10 cellular contexts compared by ENCODE assay signal in genomic region chr7:94374721-94375120, GRCh38. TPM values are rescaled to one million over a fixed set of nuclear protein-coding genes. Genes with fewer than 3 reads are reported as not detected.
DNase-seq lines count a peak whose midpoint lies in the region; ATAC-seq and TF ChIP-seq lines count a peak whose summit lies in the region.
"Had no signal": no experiment of that assay in that cellular context is flagged by ENCODE, and none has a peak within 500 bp of the region (broad histone marks: within the 10 kb centered on the region; RNA-seq: fewer than 3 reads in every experiment).

No MANE protein-coding gene starts in this region.

- DNase-seq in MG63 (no peak), choroid plexus epithelial cell (ENCODE audit: low read depth) (peak; percentile 38), mesothelial cell of epicardium (ENCODE audit: low spot score in 2 of 2, unreplicated experiment in 2 of 2) (no peak), thoracic aorta (ENCODE audit: low spot score) (no peak), MV-4-11 (lab: John Stamatoyannopoulos, UW) (no peak), SIG-M5 (lab: John Stamatoyannopoulos, UW) (no peak)
- DNase-seq in activated naive CD4-positive, alpha-beta T cell treated with anti-CD3 and anti-CD28 coated beads for 36 hours, result no peak
- DNase-seq: activated CD4-positive, alpha-beta T cell treated with anti-CD3 and anti-CD28 coated beads for 4 hours had no signal

- peaks cover 5 to 30% of the 10 kb centered on the region in 2 donors for H3K4me1 ChIP-seq in thoracic aorta (ENCODE audit: control insufficient read depth in 1 of 2, low read depth in 2 of 2)

- peak overlapping the region; percentile 47 for H3K4me3 Mint-ChIP-seq in mesothelial cell of epicardium
- H3K4me3 Mint-ChIP-seq in activated naive CD4-positive, alpha-beta T cell treated with anti-CD3 and anti-CD28 coated beads for 36 hours, result no peak overlapping the region
- H3K4me3 Mint-ChIP-seq: activated naive CD8-positive, alpha-beta T cell had no signal

- peaks cover 4% of the 10 kb centered on the region for H3K36me3 Mint-ChIP-seq in mesothelial cell of epicardium
- H3K36me3 Mint-ChIP-seq in activated naive CD4-positive, alpha-beta T cell treated with anti-CD3 and anti-CD28 coated beads for 36 hours (ENCODE audit: low read depth), result no peaks in the 10 kb centered on the region
- H3K36me3 Mint-ChIP-seq: activated naive CD8-positive, alpha-beta T cell had no signal

- H3K27ac Mint-ChIP-seq in mesothelial cell of epicardium, result peak overlapping the region; percentile 98
- H3K27ac Mint-ChIP-seq in activated naive CD4-positive, alpha-beta T cell treated with anti-CD3 and anti-CD28 coated beads for 36 hours, result no peak overlapping the region
- H3K27ac Mint-ChIP-seq: activated naive CD8-positive, alpha-beta T cell had no signal

- H3K9me3 Mint-ChIP-seq in mesothelial cell of epicardium, result peaks cover 12% of the 10 kb centered on the region
- no peaks in the 10 kb centered on the region for H3K9me3 Mint-ChIP-seq in activated naive CD4-positive, alpha-beta T cell treated with anti-CD3 and anti-CD28 coated beads for 36 hours

- H3K9me3 ChIP-seq in MG63 (no peaks in the 10 kb centered on the region), thoracic aorta (no peaks in the 10 kb centered on the region)

- no peaks in the 10 kb centered on the region for H3K27me3 ChIP-seq in MG63
- H3K27me3 ChIP-seq in thoracic aorta (replicated peaks; ENCODE audit: insufficient read depth), result no peaks in the 10 kb centered on the region

- intact Hi-C loops in activated naive CD4-positive, alpha-beta T cell treated with anti-CD3 and anti-CD28 coated beads for 36 hours (cut with micrococcal nuclease), result no loop called here

- no peak for TF ChIP-seq CTCF in choroid plexus epithelial cell (conservative IDR thresholded peaks at IDR 0.05; ENCODE audit: low read depth, low read length)
- TF ChIP-seq CTCF in mesothelial cell of epicardium (IDR thresholded peaks at IDR 0.05; ENCODE audit: unreplicated experiment), result no peak
- TF ChIP-seq CTCF in thoracic aorta (IDR thresholded peaks at IDR 0.05), result no peak

- H3K4me1 Mint-ChIP-seq in mesothelial cell of epicardium, result peaks cover 48% of the 10 kb centered on the region
- H3K4me1 Mint-ChIP-seq in activated naive CD4-positive, alpha-beta T cell treated with anti-CD3 and anti-CD28 coated beads for 36 hours (ENCODE audit: low read depth), result no peaks in the 10 kb centered on the region

- ATAC-seq in thoracic aorta (ENCODE audit: insufficient number of reproducible peaks, low FRiP score, low read depth), result no peak

- H3K36me3 ChIP-seq in MG63, result no peaks in the 10 kb centered on the region
- H3K36me3 ChIP-seq in thoracic aorta, result no peaks in the 10 kb centered on the region

- H3K27ac ChIP-seq in thoracic aorta, result peak overlapping the region; percentile 84 to 92
- H3K27ac ChIP-seq: KMS-11 had no signal

- H3K4me3 ChIP-seq in MG63 (0 out of 2 replicates have a peak overlapping the region, but pooled peaks have one; percentile 16), choroid plexus epithelial cell (ENCODE audit: low read depth, low read length) (peak overlapping the region; percentile 42), thoracic aorta (peak overlapping the region; percentile 54)

- H3K27me3 Mint-ChIP-seq in mesothelial cell of epicardium (ENCODE audit: low read depth), result no peaks in the 10 kb centered on the region
- peaks cover 12% of the 10 kb centered on the region for H3K27me3 Mint-ChIP-seq in activated naive CD4-positive, alpha-beta T cell treated with anti-CD3 and anti-CD28 coated beads for 36 hours (ENCODE audit: low read depth)

- CTCF ChIA-PET in activated naive CD4-positive, alpha-beta T cell treated with anti-CD3 and anti-CD28 coated beads for 36 hours (lab: Charles Lee), result no interaction called here

RNA-seq across cellular contexts. Expression of gene COL1A2, which starts 20.0 kb away (rescaled TPM):
- total RNA-seq in MG63 (2014; rRNA removed; shearing (Covaris generic); ENCODE audit: low replicate concordance), result 218 and 306 TPM in 2 replicates
- total RNA-seq in mesothelial cell of epicardium (2,538 to 2,739 TPM (median 2,734 TPM) in 3 replicates), thoracic aorta (1,000 to 10,000 TPM; 1,117 to 1,356 TPM)
- under 1 TPM; 0.26 to 0.35 TPM for total RNA-seq in activated naive CD4-positive, alpha-beta T cell treated with anti-CD3 and anti-CD28 coated beads for 36 hours

Comparison
In these comparisons a context has a peak if more than half of its experiments do, and no peak if none do; other contexts are left out.
1. RNA of gene COL1A2, which starts 20.0 kb away (total RNA-seq): 2,538 to 2,739 TPM in mesothelial cell of epicardium, 1,117 to 1,356 TPM in thoracic aorta and 218 to 306 TPM in MG63; 0.26 to 0.35 TPM in activated naive CD4-positive, alpha-beta T cell treated with anti-CD3 and anti-CD28 coated beads for 36 hours; every median in the first group is over 100 times any median in the second.
2. Peak in every context shown above with its lines, with median percentiles within 50 percentile points of each other: H3K4me3 ChIP-seq.